ENCODE assay signal across 21 cellular contexts in genomic region chr6:89323461-89324098, GRCh38. TPM values are rescaled to one million over a fixed set of nuclear protein-coding genes. Genes with fewer than 3 reads are reported as not detected.
DNase-seq lines count a peak whose midpoint lies in the region; ATAC-seq, FAIRE-seq and TF ChIP-seq lines count a peak whose summit lies in the region.
"Had no signal": no experiment of that assay in that cellular context is flagged by ENCODE, and none has a peak within 500 bp of the region (broad histone marks: within the 10 kb centered on the region; RNA-seq: fewer than 3 reads in every experiment).

No MANE protein-coding gene starts in this region.

- H3K9me3 ChIP-seq in SU-DHL-6 (ENCODE audit: insufficient read depth, low read length) = no peaks in the 10 kb centered on the region
- peaks cover 10% of the 10 kb centered on the region for H3K9me3 ChIP-seq in mesodermal cell (ENCODE audit: control insufficient read depth, low read length)
- no peaks in the 10 kb centered on the region for H3K9me3 ChIP-seq in kidney (ENCODE audit: control insufficient read depth in 1 of 2, low read length in 2 of 2)
- H3K9me3 ChIP-seq: uterus had no signal

- no peak for FAIRE-seq in kidney (lab: Jason Lieb, UNC)

- TF ChIP-seq CTCF in CD14-positive monocyte (IDR thresholded peaks at IDR 0.05) (no peak), SU-DHL-6 (IDR thresholded peaks at IDR 0.05; ENCODE audit: insufficient read depth, low read length, poor library complexity, severe bottlenecking) (no peak), kidney (IDR thresholded peaks at IDR 0.05; ENCODE audit: borderline replicate concordance, extremely low read depth, insufficient read depth) (no peak)

- peaks cover 4% of the 10 kb centered on the region; the same call in 1 of the 2 replicates for H3K79me2 ChIP-seq in SU-DHL-6 (ENCODE audit: insufficient read depth, low read length)

- no peaks in the 10 kb centered on the region for H3K9me2 ChIP-seq in SU-DHL-6 (replicated peaks; ENCODE audit: insufficient read depth, low read length)

- H3K9me3 Mint-ChIP-seq in CD14-positive monocyte = peaks cover 0 to 1% (median 0%) of the 10 kb centered on the region in 7 donors
- H3K9me3 Mint-ChIP-seq: activated CD4-positive, alpha-beta memory T cell treated with anti-CD3 and anti-CD28 coated beads for 36 hours; activated T-helper 1 cell treated with anti-CD3 and anti-CD28 coated beads, Interleukin-12 subunit alpha, Interleukin-12 subunit beta, Interleukin-2, Interleukin-4 antibody, amounts not matched to agents 30 ng/mL and 10 ng/mL and 1 ng/mL, durations not matched to agents 14 hours and 24 hours and 36 hours; dendritic cell treated with granulocyte-macrophage colony-stimulating factor and Interleukin-4, amounts not matched to agents 40 ng/mL and 50 ng/mL, for 4 days had no signal

- DNase-seq in CD14-positive monocyte (ENCODE audit: low spot score) = no peak
- peak; percentile 21 to 22 for DNase-seq in Kasumi-1 (lab: John Stamatoyannopoulos, UW)
- DNase-seq in kidney = no peak
- DNase-seq in HEK293T (ENCODE audit: extremely low spot score) = no peak
- DNase-seq: ACHN; activated CD4-positive, alpha-beta memory T cell treated with anti-CD3 and anti-CD28 coated beads for 36 hours; amniotic stem cell; H7; mesendoderm; NCI-H187; SHP77 treated with DMSO at 0.1 percent for 48 hours; stimulated activated naive B cell treated with anti-CD40 and anti-IgM and Interleukin-4, amounts not matched to agents 10 μg/mL and 1 μg/mL and 100 μg/mL, for 72 hours; uterus had no signal

- no peaks in the 10 kb centered on the region for H3K27me3 Mint-ChIP-seq in CD14-positive monocyte (ENCODE audit: low read depth in 3 of 3)
- H3K27me3 Mint-ChIP-seq: activated CD4-positive, alpha-beta memory T cell treated with anti-CD3 and anti-CD28 coated beads for 36 hours; dendritic cell treated with granulocyte-macrophage colony-stimulating factor and Interleukin-4, amounts not matched to agents 40 ng/mL and 50 ng/mL, for 4 days; stimulated activated naive B cell treated with anti-CD40 and anti-IgM and Interleukin-4, amounts not matched to agents 10 μg/mL and 1 μg/mL and 100 μg/mL, for 72 hours had no signal

- H3K4me2 ChIP-seq in SU-DHL-6 (ENCODE audit: low read depth, low read length, poor library complexity, severe bottlenecking) = no peak overlapping the region
- H3K4me2 ChIP-seq: KMS-11 had no signal

- H3K9ac ChIP-seq in SU-DHL-6 (ENCODE audit: low read length) (no peak overlapping the region), kidney (ENCODE audit: low read length in 2 of 2) (no peak overlapping the region)
- H3K9ac ChIP-seq: KMS-11 had no signal

- H3K36me3 Mint-ChIP-seq in CD14-positive monocyte = peaks cover 32 to 35% of the 10 kb centered on the region in 2 donors

- CTCF ChIA-PET in HEK293T (lab: Yijun Ruan, JAX) = no interaction called here

- POLR2A ChIA-PET in HEK293T (lab: Yijun Ruan, JAX) = no interaction called here

- WGBS in mesodermal cell (ENCODE audit: insufficient coverage in 2 of 2), 2 experiments = 77 to 94% methylated on average over 2 of the region's 4 CpGs

- peaks cover 31% of the 10 kb centered on the region for H3K36me3 ChIP-seq in SU-DHL-6 (ENCODE audit: low read length)
- peaks cover 50% of the 10 kb centered on the region for H3K36me3 ChIP-seq in mesodermal cell (ENCODE audit: control insufficient read depth, insufficient read depth, low read length)
- H3K36me3 ChIP-seq in kidney (ENCODE audit: control insufficient read depth in 1 of 2, insufficient read depth in 2 of 2, low read length in 2 of 2) = peaks cover 2 to 10% of the 10 kb centered on the region in 2 donors
- H3K36me3 ChIP-seq: uterus had no signal

- no peaks in the 10 kb centered on the region for H3K27me3 ChIP-seq in SU-DHL-6 (ENCODE audit: low read length)
- H3K27me3 ChIP-seq: uterus had no signal

- H2AFZ ChIP-seq in SU-DHL-6 (ENCODE audit: low read depth, low read length, severe bottlenecking) = no peak overlapping the region

- H4K20me1 ChIP-seq in SU-DHL-6 (ENCODE audit: low read depth, low read length) = 0 out of 2 replicates have a peak, but pooled peaks cover 7% of the 10 kb centered on the region

- ATAC-seq in GM19351 (IDR thresholded peaks at IDR 0.05; ENCODE audit: unreplicated experiment) = no peak
- no peak for ATAC-seq in HG03354 (IDR thresholded peaks at IDR 0.05; ENCODE audit: poor library complexity, severe bottlenecking, unreplicated experiment)
- ATAC-seq: sciatic nerve; stimulated activated naive B cell treated with anti-CD40 and anti-IgM and Interleukin-4, amounts not matched to agents 10 μg/mL and 1 μg/mL and 100 μg/mL, for 72 hours had no signal

- H3K27ac ChIP-seq in SU-DHL-6 (ENCODE audit: low read depth, low read length) (peak overlapping the region; percentile 2; the same call in 1 of the 2 replicates), mesodermal cell (ENCODE audit: low read depth, low read length, severe bottlenecking) (peak overlapping the region; percentile 83), kidney (ENCODE audit: low read depth in 2 of 2, low read length in 2 of 2) (peak overlapping the region in 1 of 2 donors; percentile 84)
- H3K27ac ChIP-seq: KMS-11, uterus had no signal

- intact Hi-C loops in CD14-positive monocyte (cut with micrococcal nuclease) (no loop called here), kidney (cut with DNase I) (no loop called here)

- peak overlapping the region; percentile 26 to 88 (median 71) for H3K27ac Mint-ChIP-seq in CD14-positive monocyte
- H3K27ac Mint-ChIP-seq: activated CD4-positive, alpha-beta memory T cell treated with anti-CD3 and anti-CD28 coated beads for 36 hours; activated T-helper 1 cell treated with anti-CD3 and anti-CD28 coated beads, Interleukin-12 subunit alpha, Interleukin-12 subunit beta, Interleukin-2, Interleukin-4 antibody, amounts not matched to agents 30 ng/mL and 10 ng/mL and 1 ng/mL, durations not matched to agents 14 hours and 24 hours and 36 hours; dendritic cell treated with granulocyte-macrophage colony-stimulating factor and Interleukin-4, amounts not matched to agents 40 ng/mL and 50 ng/mL, for 4 days; stimulated activated naive B cell treated with anti-CD40 and anti-IgM and Interleukin-4, amounts not matched to agents 10 μg/mL and 1 μg/mL and 100 μg/mL, for 72 hours had no signal

- H3K4me1 Mint-ChIP-seq in CD14-positive monocyte = peaks cover 45% of the 10 kb centered on the region

- H3K4me3 ChIP-seq in SU-DHL-6 (ENCODE audit: insufficient read depth, low read length, poor library complexity, severe bottlenecking) (no peak overlapping the region), mesodermal cell (ENCODE audit: extremely low read depth, insufficient read depth, low read length, poor library complexity, severe bottlenecking) (no peak overlapping the region), kidney (ENCODE audit: low read length in 2 of 2) (peak overlapping the region in 1 of 2 donors; percentile 29)
- H3K4me3 ChIP-seq: uterus had no signal

- H3K4me3 Mint-ChIP-seq in CD14-positive monocyte = no peak overlapping the region
- H3K4me3 Mint-ChIP-seq: activated CD4-positive, alpha-beta memory T cell treated with anti-CD3 and anti-CD28 coated beads for 36 hours; activated T-helper 1 cell treated with anti-CD3 and anti-CD28 coated beads, Interleukin-12 subunit alpha, Interleukin-12 subunit beta, Interleukin-2, Interleukin-4 antibody, amounts not matched to agents 30 ng/mL and 10 ng/mL and 1 ng/mL, durations not matched to agents 14 hours and 24 hours and 36 hours; dendritic cell treated with granulocyte-macrophage colony-stimulating factor and Interleukin-4, amounts not matched to agents 40 ng/mL and 50 ng/mL, for 4 days; stimulated activated naive B cell treated with anti-CD40 and anti-IgM and Interleukin-4, amounts not matched to agents 10 μg/mL and 1 μg/mL and 100 μg/mL, for 72 hours had no signal

- H3F3A ChIP-seq in SU-DHL-6 (ENCODE audit: insufficient read depth) = peaks cover 74% of the 10 kb centered on the region

- H3K4me1 ChIP-seq in mesodermal cell (ENCODE audit: control insufficient read depth, insufficient read depth, low read length, poor library complexity, severe bottlenecking) = peaks cover 7% of the 10 kb centered on the region
- H3K4me1 ChIP-seq in kidney (ENCODE audit: control insufficient read depth in 1 of 2, insufficient read depth in 1 of 2, low read depth in 1 of 2, low read length in 2 of 2) = peaks cover 5 to 13% of the 10 kb centered on the region in 2 donors
- H3K4me1 ChIP-seq: uterus had no signal

TF ChIP-seq in HEK293T, 16 proteins besides CTCF, POLR2A, EP300 and RAD21:
- TF ChIP-seq CTBP1 (IDR thresholded peaks at IDR 0.05; ENCODE audit: borderline replicate concordance) (no peak), SUZ12 (IDR thresholded peaks at IDR 0.05) (no peak), HDGF (IDR thresholded peaks at IDR 0.05; ENCODE audit: borderline replicate concordance) (no peak), FOXA1 (IDR thresholded peaks at IDR 0.05) (no peak), NFRKB (IDR thresholded peaks at IDR 0.05) (no peak)

RNA-seq across cellular contexts. Expression of gene GABRR2, which starts 8.5 kb away (rescaled TPM):
- polyA plus RNA-seq in CD14-positive monocyte = not detected
- polyA plus RNA-seq in mesodermal cell (2013, experiment 1 of 2) = 1.00 TPM
- 0.56 TPM for polyA plus RNA-seq in mesodermal cell (2013, experiment 2 of 2)
- total RNA-seq in kidney = 0.38 TPM
- not detected for polyA plus RNA-seq in kidney (ENCODE audit: insufficient read depth, low read depth, low replicate concordance)
- total RNA-seq: H7 had no signal

RNA-seq across cellular contexts. Expression of gene UBE2J1, which starts 28.9 kb away (rescaled TPM):
- polyA plus RNA-seq in CD14-positive monocyte = 10 to 100 TPM; 44.8 to 80.5 TPM
- polyA plus RNA-seq in mesodermal cell (2013, experiment 1 of 2) = 63.4 TPM
- polyA plus RNA-seq in mesodermal cell (2013, experiment 2 of 2) = 69.1 TPM
- total RNA-seq in kidney = 47.3 TPM
- 22.8 TPM for polyA plus RNA-seq in kidney (ENCODE audit: insufficient read depth, low read depth, low replicate concordance)

Comparison
In these comparisons a context has a peak if more than half of its experiments do, and no peak if none do; other contexts are left out.
1. DNase-seq: peak in Kasumi-1 (2 of 2); none in CD14-positive monocyte (single experiment), kidney (single experiment) and HEK293T (single experiment).